Comparison of ENCODE assay signal across 9 cellular contexts in the genomic region with DNA sequence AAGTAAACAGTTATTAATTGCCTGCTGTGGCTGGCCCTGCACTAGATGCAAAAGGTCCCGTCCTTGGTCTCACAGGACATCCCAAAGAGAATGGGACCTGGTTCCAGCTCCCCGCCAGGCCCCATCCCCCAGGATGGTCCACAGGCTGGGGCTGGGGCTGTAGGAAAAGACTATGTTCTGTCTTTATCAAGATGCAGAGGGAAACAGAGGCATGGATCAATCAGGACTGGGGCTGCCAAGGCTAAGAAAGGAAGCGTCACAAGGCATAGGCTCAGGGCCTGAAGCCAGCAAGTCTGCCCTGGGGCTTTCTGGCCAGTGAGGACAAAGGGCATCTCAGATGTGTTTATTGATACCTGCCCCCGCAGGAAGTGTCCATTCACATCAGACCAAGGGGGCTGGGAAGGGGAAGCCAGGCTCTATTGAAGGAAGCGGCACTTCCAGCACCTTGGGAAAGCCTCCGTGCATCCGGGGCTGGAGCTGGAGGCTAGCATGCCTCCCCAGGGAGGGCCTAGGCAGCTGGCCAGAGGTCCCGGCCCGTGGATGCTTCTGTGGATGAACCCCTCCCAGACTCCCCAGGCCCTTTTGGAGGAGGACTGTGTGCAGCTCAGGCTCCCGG. TPM values are rescaled to one million over a fixed set of nuclear protein-coding genes. Genes with fewer than 3 reads are reported as not detected.
DNase-seq lines count a peak whose midpoint lies in the region; ATAC-seq and TF ChIP-seq lines count a peak whose summit lies in the region.
"Had no signal": no experiment of that assay in that cellular context is flagged by ENCODE, and none has a peak within 500 bp of the region (broad histone marks: within the 10 kb centered on the region; RNA-seq: fewer than 3 reads in every experiment).

No MANE protein-coding gene starts in this region.

- H3K9me3 Mint-ChIP-seq in CD14-positive monocyte, result peaks cover 0 to 4% (median 0%) of the 10 kb centered on the region in 7 donors

- H3K79me2 ChIP-seq in fibroblast of lung (ENCODE audit: control insufficient read depth, insufficient read depth, low read length), result peaks cover 2% of the 10 kb centered on the region

- H3K27me3 ChIP-seq in fibroblast of lung (ENCODE audit: control insufficient read depth, insufficient read depth, low read length) (no peaks in the 10 kb centered on the region), neuronal stem cell (ENCODE audit: control insufficient read depth in 3 of 3, insufficient read depth in 3 of 3, low read depth in 1 of 3, low read length in 3 of 3) (peaks cover 0 to 45% (median 8%) of the 10 kb centered on the region in 3 experiments)

- H2BK15ac ChIP-seq in neuronal stem cell (ENCODE audit: low read length), result peak overlapping the region; percentile 38

- peak overlapping the region; percentile 74 for H3K27ac ChIP-seq in fibroblast of lung (ENCODE audit: insufficient read depth, low read length)
- no peak overlapping the region for H3K27ac ChIP-seq in neuronal stem cell (replicated peaks; ENCODE audit: low read length)

- H4K20me1 ChIP-seq in fibroblast of lung (ENCODE audit: control insufficient read depth, extremely low read depth, insufficient read depth, low read length), result no peaks in the 10 kb centered on the region

- H4K91ac ChIP-seq in neuronal stem cell (ENCODE audit: low read depth, low read length, poor library complexity), result no peak overlapping the region

- H3K79me1 ChIP-seq in neuronal stem cell (ENCODE audit: low read depth, low read length), result no peaks in the 10 kb centered on the region

- H3K9ac ChIP-seq in fibroblast of lung (ENCODE audit: insufficient read depth, low read length) (peak overlapping the region; percentile 34), neuronal stem cell (ENCODE audit: low read depth, low read length, poor library complexity) (peak overlapping the region; percentile 51)

- H3K4me1 ChIP-seq in fibroblast of lung (ENCODE audit: control insufficient read depth, extremely low read depth, insufficient read depth, low read length), result peaks cover 54% of the 10 kb centered on the region
- H3K4me1 ChIP-seq in neuronal stem cell (ENCODE audit: control insufficient read depth in 2 of 2, insufficient read depth in 1 of 2, low read depth in 1 of 2, low read length in 2 of 2), result peaks cover 2 to 5% of the 10 kb centered on the region in 2 donors

- peak overlapping the region; percentile 79 for H2BK5ac ChIP-seq in neuronal stem cell (ENCODE audit: low read length)

- H3K36me3 ChIP-seq in fibroblast of lung (ENCODE audit: control insufficient read depth, insufficient read depth, low read length) (peaks cover 1% of the 10 kb centered on the region), neuronal stem cell (replicated peaks in 1 of 2; ENCODE audit: control insufficient read depth in 2 of 2, insufficient read depth in 2 of 2, low read length in 2 of 2) (no peaks in the 10 kb centered on the region)

- no peak for DNase-seq in CD14-positive monocyte (ENCODE audit: low spot score)
- DNase-seq in SK-MEL-5 (ENCODE audit: low read depth, low spot score), result peak; percentile 12
- DNase-seq in fibroblast of lung (ENCODE audit: low read depth in 2 of 2), result peak; percentile 27 to 42
- no peak for DNase-seq in neuronal stem cell (ENCODE audit: low spot score)
- DNase-seq in inferior parietal cortex (ENCODE audit: extremely low spot score), result no peak
- DNase-seq in medulla oblongata (ENCODE audit: extremely low spot score), result no peak
- no peak for DNase-seq in amniotic stem cell (lab: John Stamatoyannopoulos, UW)

- H3K14ac ChIP-seq in neuronal stem cell (ENCODE audit: low read length), result no peak overlapping the region

- no peak overlapping the region for H4K8ac ChIP-seq in neuronal stem cell (ENCODE audit: low read depth, low read length)

- peak overlapping the region; percentile 24 for H3K18ac ChIP-seq in neuronal stem cell (ENCODE audit: low read length)

- H3K4me3 Mint-ChIP-seq in CD14-positive monocyte, result peak overlapping the region; percentile 64 to 83

- in situ Hi-C loops in SK-MEL-5 (cut with HindIII; ENCODE audit: low pct_unique_long_range_greater_than_20kb, low sequenced_read_pairs), result no loop called here

- no peak overlapping the region for H3K4ac ChIP-seq in neuronal stem cell (ENCODE audit: low read length)

- ATAC-seq in GM19463 (IDR thresholded peaks at IDR 0.05; ENCODE audit: unreplicated experiment), result no peak

- H3K9me3 ChIP-seq in fibroblast of lung (ENCODE audit: control insufficient read depth, insufficient read depth, low read depth, low read length), result no peaks in the 10 kb centered on the region
- H3K9me3 ChIP-seq in neuronal stem cell (replicated peaks in 1 of 2; ENCODE audit: control insufficient read depth in 2 of 2, insufficient read depth in 1 of 2, low read depth in 1 of 2, low read length in 2 of 2), result no peaks in the 10 kb centered on the region

- peak overlapping the region; percentile 93 to 98 (median 95) for H3K27ac Mint-ChIP-seq in CD14-positive monocyte

- peaks cover 89% of the 10 kb centered on the region for H3K4me1 Mint-ChIP-seq in CD14-positive monocyte

- H3K4me3 ChIP-seq in fibroblast of lung (replicated peaks in 1 of 4; ENCODE audit: control extremely low read depth in 1 of 4, insufficient read depth in 1 of 4, low read depth in 3 of 4, low read length in 4 of 4) (no peak overlapping the region), neuronal stem cell (ENCODE audit: low read length in 2 of 2) (no peak overlapping the region)

- H3K36me3 Mint-ChIP-seq in CD14-positive monocyte, result peaks cover 86 to 98% of the 10 kb centered on the region in 2 donors

- peak overlapping the region; percentile 63 for H3K4me2 ChIP-seq in fibroblast of lung (ENCODE audit: extremely low read depth, insufficient read depth, low read length)
- no peak overlapping the region for H3K4me2 ChIP-seq in neuronal stem cell (ENCODE audit: insufficient read depth, low read length, poor library complexity, severe bottlenecking)

- intact Hi-C loops in CD14-positive monocyte (cut with micrococcal nuclease), result loop anchor here in 1 of 2 donors (5.0 kb wide), 1 partner anchor 40 kb away; no protein-coding TSS in a partner anchor

- peaks cover 0 to 4% (median 2%) of the 10 kb centered on the region in 3 donors for H3K27me3 Mint-ChIP-seq in CD14-positive monocyte (ENCODE audit: low read depth in 3 of 3)

- H2AK5ac ChIP-seq in neuronal stem cell (ENCODE audit: low read depth, low read length), result peak overlapping the region; percentile 25

- no CpG with 5 or more reads among the region's 10 CpGs for WGBS in neuronal stem cell (ENCODE audit: extremely low coverage in 2 of 2, insufficient read length in 2 of 2, insufficient replicate concordance in 1 of 2), 2 donors

- H2BK120ac ChIP-seq in neuronal stem cell (ENCODE audit: low read depth, low read length), result no peak overlapping the region

- no peak overlapping the region for H3K23ac ChIP-seq in neuronal stem cell (ENCODE audit: low read depth, low read length, poor library complexity)

- TF ChIP-seq CTCF in CD14-positive monocyte (IDR thresholded peaks at IDR 0.05), result no peak
- TF ChIP-seq CTCF in fibroblast of lung (conservative IDR thresholded peaks at IDR 0.05 in 1 of 2, IDR thresholded peaks at IDR 0.05 in 1 of 2; ENCODE audit: low read depth in 1 of 2, low read length in 2 of 2), result no peak

- H2AFZ ChIP-seq in fibroblast of lung (ENCODE audit: low read length) (no peak overlapping the region), neuronal stem cell (ENCODE audit: low read length) (peak overlapping the region; percentile 11)

- no peak overlapping the region for H2BK12ac ChIP-seq in neuronal stem cell (ENCODE audit: low read length)

RNA-seq across cellular contexts. Expression of a gene that starts 5.8 kb away (rescaled TPM):
- polyA plus RNA-seq in CD14-positive monocyte, result 1,000 to 10,000 TPM in 1 of 2 donors, 100 to 1,000 TPM in 1; 801 to 1,133 TPM
- total RNA-seq in SK-MEL-5 (2014; rRNA removed; shearing (Covaris generic)), result 0.40 and 1.2 TPM in 2 replicates
- polyA plus RNA-seq in SK-MEL-5 (2015; cell fraction: cytosol; rRNA removed), result 0.52 and 1.4 TPM in 2 replicates
- polyA plus RNA-seq in SK-MEL-5 (2015; cell fraction: nucleus; rRNA removed), result 0.04 and 0.38 TPM in 2 replicates
- total RNA-seq in fibroblast of lung, result 24.4 and 44.1 TPM in 2 replicates
- polyA plus RNA-seq in fibroblast of lung, result 14.1 and 39.9 TPM in 2 replicates
- 29.2 and 57.9 TPM in 2 replicates for polyA plus RNA-seq in fibroblast of lung (2012)
- 38.7 and 156 TPM in 2 replicates for polyA minus RNA-seq in fibroblast of lung (ENCODE audit: low replicate concordance)
- polyA plus RNA-seq in neuronal stem cell (2013, experiment 1 of 2), result 0.29 TPM
- 0.48 TPM for polyA plus RNA-seq in neuronal stem cell (2013, experiment 2 of 2)

RNA-seq across cellular contexts. Expression of a gene that starts 48.0 kb away (rescaled TPM):
- polyA plus RNA-seq in CD14-positive monocyte (under 1 TPM; 0.18 to 0.48 TPM), fibroblast of lung (0.02 and 0.14 TPM in 2 replicates)
- total RNA-seq in SK-MEL-5 (2014; rRNA removed; shearing (Covaris generic)), result not detected in 2 replicates
- polyA plus RNA-seq in SK-MEL-5 (2015; cell fraction: cytosol; rRNA removed), result not detected in 2 replicates
- polyA plus RNA-seq in SK-MEL-5 (2015; cell fraction: nucleus; rRNA removed), result not detected in 2 replicates
- under 0.01 TPM in 2 replicates for total RNA-seq in fibroblast of lung
- 0.02 and 0.07 TPM in 2 replicates for polyA plus RNA-seq in fibroblast of lung (2012)
- 0.07 TPM in 1 of 2 replicates, not detected in the other for polyA minus RNA-seq in fibroblast of lung (ENCODE audit: low replicate concordance)
- 1.4 TPM for polyA plus RNA-seq in neuronal stem cell (2013, experiment 1 of 2)
- polyA plus RNA-seq in neuronal stem cell (2013, experiment 2 of 2), result 1.3 TPM
- total RNA-seq: HT1080 had no signal

Comparison
In these comparisons a context has a peak if more than half of its experiments do, and no peak if none do; other contexts are left out.
1. DNase-seq: peak in SK-MEL-5 (single experiment) and fibroblast of lung (2 of 2); none in CD14-positive monocyte (single experiment), neuronal stem cell (single experiment), inferior parietal cortex (single experiment), medulla oblongata (single experiment) and amniotic stem cell (single experiment).
2. RNA of a gene that starts 5.8 kb away (total RNA-seq): 24.4 to 44.1 TPM in fibroblast of lung; 0.40 to 1.2 TPM in SK-MEL-5; every median in the first group is over 10 times any median in the second.